Comparison of ENCODE assay signal across 14 cellular contexts in the genomic region with DNA sequence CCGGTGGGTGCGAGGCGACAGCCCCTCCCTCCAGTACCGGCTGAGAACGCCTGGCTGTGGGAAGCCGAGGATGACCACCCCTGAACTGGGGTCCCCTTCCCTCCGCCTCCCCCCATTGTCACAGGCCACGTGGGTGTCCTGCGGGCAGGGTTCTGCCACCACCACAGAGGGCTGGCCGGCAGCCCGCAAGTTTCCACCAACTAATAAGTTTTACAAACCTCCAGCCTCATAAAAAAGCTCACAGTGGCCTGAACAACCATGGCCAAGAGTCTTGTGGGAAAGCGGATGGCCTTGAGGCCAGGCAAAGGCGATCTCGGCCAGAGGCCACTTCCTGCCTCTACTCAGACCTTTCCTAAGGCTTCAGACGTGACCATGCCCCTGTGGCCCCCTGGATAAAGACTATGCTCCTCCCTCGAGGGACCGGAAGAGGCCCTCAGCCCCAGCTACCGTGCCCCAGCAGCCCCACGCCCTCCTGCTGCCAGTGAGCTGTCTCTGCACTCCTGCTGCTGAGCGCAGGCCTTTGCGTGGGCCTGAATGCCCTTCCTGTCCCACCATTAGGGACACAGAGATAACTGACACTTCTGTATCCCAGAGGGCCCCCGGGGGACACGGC. TPM values are rescaled to one million over a fixed set of nuclear protein-coding genes. Genes with fewer than 3 reads are reported as not detected.
DNase-seq lines count a peak whose midpoint lies in the region; ATAC-seq, FAIRE-seq and TF ChIP-seq lines count a peak whose summit lies in the region.
"Had no signal": no experiment of that assay in that cellular context is flagged by ENCODE, and none has a peak within 500 bp of the region (broad histone marks: within the 10 kb centered on the region; RNA-seq: fewer than 3 reads in every experiment).

No MANE protein-coding gene starts in this region.

- peak; percentile 61 for DNase-seq in AG08395 (ENCODE audit: low spot score)
- peak; percentile 69 to 70 for DNase-seq in NOMO-1 (lab: John Stamatoyannopoulos, UW; ENCODE audit: unreplicated experiment in 2 of 2)
- no peak for DNase-seq in endothelial cell of umbilical vein (ENCODE audit: low read depth, low spot score)
- no peak for DNase-seq in neuronal stem cell (ENCODE audit: low spot score)
- no peak for DNase-seq in islet precursor cell
- DNase-seq in upper lobe of left lung: no peak
- DNase-seq: MV-4-11; NCI-H748 treated with DMSO at 0.1 percent for 48 hours; stimulated activated CD4-positive, alpha-beta T cell treated with anti-CD3 and anti-CD28 coated beads, Interleukin-12 subunit alpha, Interleukin-12 subunit beta, amount 100 ng/mL, for 4 hours had no signal

- H3K4me3 ChIP-seq in endothelial cell of umbilical vein (replicated peaks in 1 of 3; ENCODE audit: insufficient read depth in 1 of 3, low read depth in 1 of 3, low read length in 3 of 3): no peak overlapping the region
- H3K4me3 ChIP-seq in neuronal stem cell (ENCODE audit: low read length in 2 of 2): no peak overlapping the region
- H3K4me3 ChIP-seq in upper lobe of left lung: no peak overlapping the region
- H3K4me3 ChIP-seq: HAP-1 had no signal

- peak overlapping the region; percentile 9 for H2AFZ ChIP-seq in endothelial cell of umbilical vein (ENCODE audit: low read depth, low read length)
- peak overlapping the region; percentile 94 for H2AFZ ChIP-seq in neuronal stem cell (ENCODE audit: low read length)

- H2AK5ac ChIP-seq in neuronal stem cell (ENCODE audit: low read depth, low read length): peak overlapping the region; percentile 90

- H2BK120ac ChIP-seq in neuronal stem cell (ENCODE audit: low read depth, low read length): peak overlapping the region; percentile 47

- no peak overlapping the region for H4K8ac ChIP-seq in neuronal stem cell (ENCODE audit: low read depth, low read length)

- no peak overlapping the region for H3K9ac ChIP-seq in endothelial cell of umbilical vein (replicated peaks; ENCODE audit: extremely low read depth, insufficient read depth, low read length)
- H3K9ac ChIP-seq in neuronal stem cell (ENCODE audit: low read depth, low read length, poor library complexity): no peak overlapping the region

- no peaks in the 10 kb centered on the region for H3K9me3 ChIP-seq in endothelial cell of umbilical vein (replicated peaks; ENCODE audit: control insufficient read depth, insufficient read depth, low read length)
- H3K9me3 ChIP-seq in neuronal stem cell (replicated peaks in 1 of 2; ENCODE audit: control insufficient read depth in 2 of 2, insufficient read depth in 1 of 2, low read depth in 1 of 2, low read length in 2 of 2): no peaks in the 10 kb centered on the region
- no peaks in the 10 kb centered on the region for H3K9me3 ChIP-seq in upper lobe of left lung
- H3K9me3 ChIP-seq: HAP-1 had no signal

- peak overlapping the region; percentile 95 for H2BK12ac ChIP-seq in neuronal stem cell (ENCODE audit: low read length)

- intact Hi-C loops in endothelial cell of umbilical vein (cut with micrococcal nuclease): no loop called here

- H3K27me3 ChIP-seq in endothelial cell of umbilical vein (ENCODE audit: control insufficient read depth in 2 of 2, insufficient read depth in 2 of 2, low read length in 2 of 2): no peaks in the 10 kb centered on the region
- no peaks in the 10 kb centered on the region for H3K27me3 ChIP-seq in neuronal stem cell (ENCODE audit: control insufficient read depth in 3 of 3, insufficient read depth in 3 of 3, low read depth in 1 of 3, low read length in 3 of 3)
- no peaks in the 10 kb centered on the region for H3K27me3 ChIP-seq in upper lobe of left lung

- no CpG with 5 or more reads among the region's 23 CpGs for WGBS in neuronal stem cell (ENCODE audit: extremely low coverage in 2 of 2, insufficient read length in 2 of 2, insufficient replicate concordance in 1 of 2), 2 donors
- WGBS in upper lobe of left lung, 2 donors: 47 to 65% methylated on average over 4 to 23 of the region's 23 CpGs

- no peak for ATAC-seq in HG02759 (IDR thresholded peaks at IDR 0.05; ENCODE audit: unreplicated experiment)
- no peak for ATAC-seq in GM19452 (IDR thresholded peaks at IDR 0.05; ENCODE audit: unreplicated experiment)
- ATAC-seq in upper lobe of left lung (ENCODE audit: low FRiP score in 2 of 2): no peak

- H3K4me1 ChIP-seq in endothelial cell of umbilical vein (ENCODE audit: control insufficient read depth, extremely low read depth, insufficient read depth, low read length) (peaks cover 8% of the 10 kb centered on the region), neuronal stem cell (ENCODE audit: control insufficient read depth in 2 of 2, insufficient read depth in 1 of 2, low read depth in 1 of 2, low read length in 2 of 2) (peaks cover 12 to 24% of the 10 kb centered on the region in 2 donors), upper lobe of left lung (peaks cover 20 to 30% (median 25%) of the 10 kb centered on the region in 4 donors)

- peak overlapping the region; percentile 67 for H2BK5ac ChIP-seq in neuronal stem cell (ENCODE audit: low read length)

- peak overlapping the region; percentile 88 for H3K18ac ChIP-seq in neuronal stem cell (ENCODE audit: low read length)

- peak overlapping the region; percentile 38 for H3K4ac ChIP-seq in neuronal stem cell (ENCODE audit: low read length)

- BruUV-seq in endothelial cell of umbilical vein (replicated peaks; lab: Mats Ljungman, UMichigan): no TSS peak

- H2BK15ac ChIP-seq in neuronal stem cell (ENCODE audit: low read length): peak overlapping the region; percentile 93

- H3K36me3 ChIP-seq in endothelial cell of umbilical vein (ENCODE audit: control insufficient read depth in 2 of 2, extremely low read depth in 1 of 2, insufficient read depth in 2 of 2, low read length in 2 of 2) (no peaks in the 10 kb centered on the region), neuronal stem cell (replicated peaks in 1 of 2; ENCODE audit: control insufficient read depth in 2 of 2, insufficient read depth in 2 of 2, low read length in 2 of 2) (no peaks in the 10 kb centered on the region), upper lobe of left lung (no peaks in the 10 kb centered on the region)
- H3K36me3 ChIP-seq: HAP-1 had no signal

- no peaks in the 10 kb centered on the region for H4K20me1 ChIP-seq in endothelial cell of umbilical vein (replicated peaks; ENCODE audit: control insufficient read depth, extremely low read depth, insufficient read depth, low read length)

- H3K79me2 ChIP-seq in endothelial cell of umbilical vein (ENCODE audit: control insufficient read depth, insufficient read depth, low read length): no peaks in the 10 kb centered on the region

- TF ChIP-seq EP300 in upper lobe of left lung (IDR thresholded peaks at IDR 0.05): no peak

- no peak overlapping the region for H3K14ac ChIP-seq in neuronal stem cell (ENCODE audit: low read length)

- no peak for FAIRE-seq in endothelial cell of umbilical vein (lab: Jason Lieb, UNC)

- CTCF ChIA-PET in endothelial cell of umbilical vein (lab: Charles Lee): interaction anchor here (0.9 to 1.3 kb wide), 3 partner anchors 12 to 34 kb away, joined by 3 to 4 read pairs (median 3); no protein-coding TSS in a partner anchor

- no peak overlapping the region for H3K4me2 ChIP-seq in endothelial cell of umbilical vein (ENCODE audit: insufficient read depth, low read length)
- no peak overlapping the region for H3K4me2 ChIP-seq in neuronal stem cell (ENCODE audit: insufficient read depth, low read length, poor library complexity, severe bottlenecking)

- no peaks in the 10 kb centered on the region for H3K79me1 ChIP-seq in neuronal stem cell (ENCODE audit: low read depth, low read length)

- dilution Hi-C loops in endothelial cell of umbilical vein (cut with MboI; ENCODE audit: extremely low pct_ligation_motif_present, low sequenced_read_pairs): no loop called here

- H3K27ac ChIP-seq in endothelial cell of umbilical vein (ENCODE audit: insufficient read depth, low read depth, low read length) (no peak overlapping the region), neuronal stem cell (replicated peaks; ENCODE audit: low read length) (no peak overlapping the region), upper lobe of left lung (peak overlapping the region in 1 of 4 donors; percentile 6)

- H3K23ac ChIP-seq in neuronal stem cell (ENCODE audit: low read depth, low read length, poor library complexity): no peak overlapping the region

- TF ChIP-seq POLR2A in endothelial cell of umbilical vein (IDR thresholded peaks at IDR 0.05; ENCODE audit: low read depth, low read length): no peak
- no peak for TF ChIP-seq POLR2A in upper lobe of left lung (IDR thresholded peaks at IDR 0.05)

- H3K9me1 ChIP-seq in endothelial cell of umbilical vein (replicated peaks; ENCODE audit: control insufficient read depth, extremely low read depth, insufficient read depth, low read length): no peaks in the 10 kb centered on the region

- POLR2A ChIA-PET in endothelial cell of umbilical vein (lab: Charles Lee): no interaction called here

- TF ChIP-seq CTCF in endothelial cell of umbilical vein (IDR thresholded peaks at IDR 0.05; ENCODE audit: extremely low read depth in 1 of 2, insufficient read depth in 1 of 2, low read depth in 1 of 2, low read length in 2 of 2) (no peak), upper lobe of left lung (IDR thresholded peaks at IDR 0.05) (no peak)

- H4K91ac ChIP-seq in neuronal stem cell (ENCODE audit: low read depth, low read length, poor library complexity): no peak overlapping the region

TF ChIP-seq in endothelial cell of umbilical vein, 7 proteins besides CTCF, POLR2A, EP300 and RAD21 (continues in another document):
- no peak for TF ChIP-seq FOS (IDR thresholded peaks at IDR 0.05; ENCODE audit: borderline replicate concordance, insufficient read depth, low read length)
- TF ChIP-seq MYC (IDR thresholded peaks at IDR 0.05; ENCODE audit: low read depth, low read length): no peak
- TF ChIP-seq GATA2 (IDR thresholded peaks at IDR 0.05; ENCODE audit: insufficient read depth, insufficient read length, low read depth, low read length): no peak
- no peak for TF ChIP-seq EZH2 (IDR thresholded peaks at IDR 0.05; ENCODE audit: borderline replicate concordance, low read depth, low read length, severe bottlenecking)
- no peak for TF ChIP-seq JUN (IDR thresholded peaks at IDR 0.05; ENCODE audit: borderline replicate concordance, insufficient read depth, insufficient read length, low read depth)
- TF ChIP-seq POLR2AphosphoS5 (IDR thresholded peaks at IDR 0.05; ENCODE audit: insufficient read depth, low read depth, low read length): no peak

RNA-seq across cellular contexts. Expression of gene DLK1, which starts 46.1 kb away (rescaled TPM):
- total RNA-seq in endothelial cell of umbilical vein (not detected in 2 replicates), upper lobe of left lung (1 to 10 TPM in 2 of 6 donors, not detected in 4; 1.7 to 1.8 TPM)
- not detected in 2 replicates for polyA plus RNA-seq in endothelial cell of umbilical vein
- polyA plus RNA-seq in endothelial cell of umbilical vein (2011; cell fraction: cytosol; rRNA removed): not detected in 2 replicates
- polyA plus RNA-seq in endothelial cell of umbilical vein (2011; cell fraction: nucleus; rRNA removed): not detected in 2 replicates
- polyA plus RNA-seq in endothelial cell of umbilical vein (2012): not detected in 2 replicates
- polyA minus RNA-seq in endothelial cell of umbilical vein: 8.3 and 11.2 TPM in 2 replicates
- not detected for polyA minus RNA-seq in endothelial cell of umbilical vein (2011; cell fraction: cytosol; rRNA and poly(A)+ RNA removed)
- not detected in 2 replicates for polyA minus RNA-seq in endothelial cell of umbilical vein (2011; cell fraction: nucleus; rRNA and poly(A)+ RNA removed)
- 6,496 TPM for polyA plus RNA-seq in neuronal stem cell (2013, experiment 1 of 2)
- polyA plus RNA-seq in neuronal stem cell (2013, experiment 2 of 2): 6,408 TPM
- total RNA-seq: bronchial epithelial cell, lower leg skin had no signal

Comparison
In these comparisons a context has a peak if more than half of its experiments do, and no peak if none do; other contexts are left out.
1. DNase-seq: peak in AG08395 (single experiment) and NOMO-1 (2 of 2); none in endothelial cell of umbilical vein (single experiment), neuronal stem cell (single experiment), islet precursor cell (single experiment) and upper lobe of left lung (0 of 2).